Comparison of ENCODE assay signal across 8 cellular contexts in the genomic region with DNA sequence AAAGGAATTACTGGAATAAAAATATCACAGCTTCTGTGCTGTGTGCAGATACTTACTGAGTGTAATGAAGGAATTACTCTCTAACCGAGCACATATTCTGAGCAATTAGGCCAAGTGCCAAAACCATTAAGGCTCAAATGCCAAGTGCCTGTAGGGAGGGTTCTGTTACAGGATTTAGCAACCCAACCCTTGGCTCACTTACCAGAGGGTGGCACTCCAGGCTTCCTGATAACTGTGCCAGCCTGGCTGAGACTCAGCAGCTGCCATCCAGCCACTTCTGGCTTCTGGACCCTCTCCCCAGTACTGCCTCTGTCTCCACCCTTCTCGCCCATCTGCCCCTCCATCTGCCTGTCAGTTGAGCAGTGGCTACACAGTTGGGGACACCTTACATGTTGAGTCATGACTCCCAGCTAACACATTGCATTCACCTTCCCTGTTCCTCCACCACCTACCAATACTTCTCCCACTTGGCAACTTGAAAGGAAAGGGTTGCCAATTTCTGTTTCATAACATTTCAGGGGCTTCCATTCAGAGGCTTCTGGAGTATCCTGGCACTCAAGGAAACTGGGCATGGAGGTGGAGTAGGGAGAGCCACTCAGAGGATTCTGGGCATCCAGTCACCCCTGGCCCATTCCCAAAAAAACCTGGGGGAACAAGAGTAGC.
DNase-seq lines count a peak whose midpoint lies in the region; ATAC-seq and TF ChIP-seq lines count a peak whose summit lies in the region.

No MANE protein-coding gene starts in this region.

- H3K27ac ChIP-seq in foreskin keratinocyte, result no peak overlapping the region

- no peaks in the 10 kb centered on the region for H3K4me1 ChIP-seq in foreskin keratinocyte

- ATAC-seq in foreskin keratinocyte (peak; percentile 54), GM19397 (IDR thresholded peaks at IDR 0.05; ENCODE audit: unreplicated experiment) (no peak), HG02840 (IDR thresholded peaks at IDR 0.05; ENCODE audit: low FRiP score, unreplicated experiment) (no peak)

- DNase-seq in D341Med (ENCODE audit: low spot score), result peak; percentile 74
- DNase-seq in NCI-H1092 (lab: John Stamatoyannopoulos, UW), result peak; percentile 83
- peak; percentile 32 for DNase-seq in UCSD-AML1 (lab: John Stamatoyannopoulos, UW; ENCODE audit: unreplicated experiment)
- peak in 1 of 2 donors; percentile 40 for DNase-seq in foreskin keratinocyte
- DNase-seq in putamen (ENCODE audit: low spot score), result peak; percentile 72
- no peak for DNase-seq in SW 1271 (lab: John Stamatoyannopoulos, UW)

- TF ChIP-seq CTCF in foreskin keratinocyte (conservative IDR thresholded peaks at IDR 0.05), result peak; percentile 63

- no peaks in the 10 kb centered on the region for H3K27me3 ChIP-seq in foreskin keratinocyte

Comparison
In these comparisons a context has a peak if more than half of its experiments do, and no peak if none do; other contexts are left out.
1. DNase-seq: peak in D341Med (single experiment), NCI-H1092 (single experiment), UCSD-AML1 (single experiment) and putamen (single experiment); none in SW 1271 (0 of 2).